ENCODE assay signal across 20 cellular contexts in the genomic region with DNA sequence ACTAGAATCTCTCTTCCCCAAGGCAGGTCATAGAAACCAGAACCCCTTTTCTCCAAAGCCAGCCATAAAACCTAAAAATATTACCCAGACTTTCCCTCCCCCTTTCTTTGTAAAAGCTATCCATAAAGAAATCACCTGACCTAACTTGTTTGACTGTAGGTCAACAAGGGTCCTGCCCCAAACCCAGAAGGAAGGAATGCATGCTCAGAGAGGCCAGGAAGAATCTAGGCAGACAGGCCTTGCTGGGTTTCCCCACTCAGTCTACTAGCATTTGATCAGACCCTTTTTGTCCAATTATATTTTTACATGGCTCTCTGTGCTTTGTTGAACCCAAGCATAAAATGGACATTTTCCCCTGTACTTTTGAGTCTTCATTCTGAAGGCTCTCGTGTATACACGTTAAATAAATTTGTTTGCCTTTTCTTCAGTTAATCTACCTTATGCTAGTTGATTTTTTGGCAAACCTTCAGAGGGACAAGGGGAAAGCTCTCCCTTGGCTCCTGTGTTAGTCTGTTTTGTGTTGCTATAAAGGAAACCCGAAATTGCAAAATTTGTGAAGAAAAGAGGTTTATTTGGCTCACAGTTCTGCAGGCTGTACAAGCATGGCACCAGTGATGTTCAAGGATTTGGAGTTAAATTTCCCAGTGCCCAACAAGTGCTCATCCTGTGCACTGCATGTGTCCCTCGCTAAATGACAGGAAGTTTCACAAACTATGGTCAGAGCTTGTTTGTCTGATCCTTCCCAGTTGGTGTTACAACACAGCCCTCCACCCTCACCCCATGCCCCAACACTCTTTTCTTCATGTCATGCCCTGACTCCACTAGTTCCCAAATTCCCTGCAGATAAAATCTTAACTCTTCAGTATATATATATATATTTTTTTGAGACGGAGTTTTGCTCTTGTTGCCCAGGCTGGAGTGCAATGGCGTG. TPM values are rescaled to one million over a fixed set of nuclear protein-coding genes. Genes with fewer than 3 reads are reported as not detected.
A peak's percentile ranks its signal among the peaks of the same experiment; 100 is the strongest.
DNase-seq lines count a peak whose midpoint lies in the region; ATAC-seq and TF ChIP-seq lines count a peak whose summit lies in the region.
"Had no signal": no experiment of that assay in that cellular context is flagged by ENCODE, and none has a peak within 500 bp of the region (broad histone marks: within the 10 kb centered on the region; RNA-seq: fewer than 3 reads in every experiment).

No MANE protein-coding gene starts in this region.

- TF ChIP-seq POLR2A in heart left ventricle (IDR thresholded peaks at IDR 0.05) = no peak
- TF ChIP-seq POLR2A in prostate gland (IDR thresholded peaks at IDR 0.05) = no peak

- CTCF ChIA-PET in CD8-positive, alpha-beta T cell (lab: Charles Lee) = interaction anchor here (1.9 kb wide), 1 partner anchor 47 kb away, joined by 7 read pairs; no protein-coding TSS in a partner anchor

- intact Hi-C loops in CD8-positive, alpha-beta T cell (cut with DNase I, micrococcal nuclease) = no loop called here
- intact Hi-C loops in heart left ventricle (cut with DNase I) (no loop called here), prostate gland (cut with DNase I) (no loop called here)

- no peaks in the 10 kb centered on the region for H3K27me3 Mint-ChIP-seq in CD8-positive, alpha-beta T cell (ENCODE audit: low read depth)
- H3K27me3 Mint-ChIP-seq: activated B cell treated with CpG ODN at 0.5 μM for 24 hours had no signal

- H3K4me3 Mint-ChIP-seq in CD8-positive, alpha-beta T cell = no peak overlapping the region
- H3K4me3 Mint-ChIP-seq: activated B cell treated with CpG ODN at 0.5 μM for 24 hours; activated naive CD8-positive, alpha-beta T cell treated with anti-CD3 and anti-CD28 coated beads, Interleukin-2, amount 50 U/mL, for 24 hours; activated T-cell treated with anti-CD3 and anti-CD28 coated beads, Interleukin-2, amount 50 U/mL, for 72 hours had no signal

- H3K36me3 Mint-ChIP-seq in CD8-positive, alpha-beta T cell = no peaks in the 10 kb centered on the region

- POLR2A ChIA-PET in CD8-positive, alpha-beta T cell (lab: Charles Lee) = interaction anchor here (0.6 to 1.2 kb wide), 5 partner anchors 10 to 74 kb away, joined by 3 to 6 read pairs (median 3); no protein-coding TSS in a partner anchor

- H3K27ac ChIP-seq in CD8-positive, alpha-beta T cell (ENCODE audit: low read depth, low read length) = no peak overlapping the region
- H3K27ac ChIP-seq in heart left ventricle (peak overlapping the region in 1 of 12 donors; percentile 75), neutrophil (peak overlapping the region; percentile 94), prostate gland (no peak overlapping the region), caudate nucleus (ENCODE audit: low read depth, low read length) (no peak overlapping the region)
- H3K27ac ChIP-seq: brain microvascular endothelial cell, epithelial cell of prostate, GM23248 had no signal

- H3K9me3 Mint-ChIP-seq in CD8-positive, alpha-beta T cell = no peaks in the 10 kb centered on the region
- H3K9me3 Mint-ChIP-seq: activated B cell treated with CpG ODN at 0.5 μM for 24 hours; activated naive CD8-positive, alpha-beta T cell treated with anti-CD3 and anti-CD28 coated beads, Interleukin-2, amount 50 U/mL, for 24 hours; activated T-cell treated with anti-CD3 and anti-CD28 coated beads, Interleukin-2, amount 50 U/mL, for 72 hours had no signal

- H3K4me1 Mint-ChIP-seq in CD8-positive, alpha-beta T cell (ENCODE audit: low read depth) = peaks cover 37% of the 10 kb centered on the region
- H3K4me1 Mint-ChIP-seq: activated B cell treated with CpG ODN at 0.5 μM for 24 hours had no signal

- H3K27ac Mint-ChIP-seq in CD8-positive, alpha-beta T cell = peak overlapping the region; percentile 37
- H3K27ac Mint-ChIP-seq: activated B cell treated with CpG ODN at 0.5 μM for 24 hours; activated naive CD8-positive, alpha-beta T cell treated with anti-CD3 and anti-CD28 coated beads, Interleukin-2, amount 50 U/mL, for 24 hours; activated T-cell treated with anti-CD3 and anti-CD28 coated beads, Interleukin-2, amount 50 U/mL, for 72 hours had no signal

- no peak for DNase-seq in CD8-positive, alpha-beta T cell
- DNase-seq in MV-4-11 (lab: John Stamatoyannopoulos, UW) (peak; percentile 80), heart left ventricle (no peak), prostate gland (ENCODE audit: low spot score) (no peak), caudate nucleus (lab: John Stamatoyannopoulos, UW) (no peak)
- DNase-seq: activated B cell treated with CpG ODN at 0.5 μM for 24 hours; activated CD8-positive, alpha-beta memory T cell treated with anti-CD3 and anti-CD28 coated beads for 24 hours; activated naive CD8-positive, alpha-beta T cell treated with anti-CD3 and anti-CD28 coated beads, Interleukin-2, amount 50 U/mL, for 24 hours; activated T-cell treated with anti-CD3 and anti-CD28 coated beads, Interleukin-2, amount 50 U/mL, for 72 hours; brain microvascular endothelial cell; dermis blood vessel endothelial cell; DMS153; GM23248; kidney glomerular epithelial cell; NCI-H2081; SHP77 treated with DMSO at 0.1 percent for 48 hours; stimulated activated CD4-positive, alpha-beta T cell treated with anti-CD3 and anti-CD28 coated beads, Interleukin-1b, Interleukin-23, amount 100 ng/mL, for 48 hours had no signal

- WGBS in heart left ventricle, 4 donors = 85 to 93% (median 89%) methylated on average over 6 of the region's 6 CpGs
- WGBS in prostate gland = 83% methylated on average over 6 of the region's 6 CpGs

- no peak for TF ChIP-seq CTCF in CD8-positive, alpha-beta T cell (IDR thresholded peaks at IDR 0.05)
- TF ChIP-seq CTCF in heart left ventricle (IDR thresholded peaks at IDR 0.05) = no peak
- TF ChIP-seq CTCF in neutrophil (IDR thresholded peaks at IDR 0.05) = peak; percentile 13
- no peak for TF ChIP-seq CTCF in prostate gland (IDR thresholded peaks at IDR 0.05)

- H3K4me3 ChIP-seq in CD8-positive, alpha-beta T cell (ENCODE audit: low read depth, low read length) = no peak overlapping the region
- H3K4me3 ChIP-seq in heart left ventricle (no peak overlapping the region), neutrophil (ENCODE audit: low read depth in 1 of 2, low read length in 1 of 2) (peak overlapping the region; percentile 62 to 68), prostate gland (no peak overlapping the region)
- H3K4me3 ChIP-seq: GM23248 had no signal

- peaks cover 34% of the 10 kb centered on the region for H3K4me1 ChIP-seq in CD8-positive, alpha-beta T cell (ENCODE audit: insufficient read depth, low read length)
- peaks cover 0 to 45% (median 0%) of the 10 kb centered on the region in 12 donors for H3K4me1 ChIP-seq in heart left ventricle
- H3K4me1 ChIP-seq in neutrophil (ENCODE audit: control insufficient read depth in 1 of 2, insufficient read depth in 1 of 2, low read depth in 1 of 2, low read length in 1 of 2) = peaks cover 84 to 87% of the 10 kb centered on the region in 2 experiments
- H3K4me1 ChIP-seq in prostate gland (replicated peaks) = no peaks in the 10 kb centered on the region

- H3K27me3 ChIP-seq in CD8-positive, alpha-beta T cell (ENCODE audit: insufficient read depth, low read length) = no peaks in the 10 kb centered on the region
- H3K27me3 ChIP-seq in heart left ventricle (no peaks in the 10 kb centered on the region), neutrophil (no peaks in the 10 kb centered on the region), prostate gland (replicated peaks; ENCODE audit: insufficient read depth) (no peaks in the 10 kb centered on the region)
- H3K27me3 ChIP-seq: brain microvascular endothelial cell had no signal

- H3K36me3 ChIP-seq in CD8-positive, alpha-beta T cell (ENCODE audit: insufficient read depth, low read length) = no peaks in the 10 kb centered on the region
- H3K36me3 ChIP-seq in heart left ventricle = no peaks in the 10 kb centered on the region
- H3K36me3 ChIP-seq in neutrophil = no peaks in the 10 kb centered on the region
- no peaks in the 10 kb centered on the region for H3K36me3 ChIP-seq in prostate gland
- H3K36me3 ChIP-seq: brain microvascular endothelial cell had no signal

- ATAC-seq in CD8-positive, alpha-beta T cell = no peak
- ATAC-seq in heart left ventricle = peak in 3 of 4 donors; percentile 44 to 78 (median 50)
- no peak for ATAC-seq in HG02970 (IDR thresholded peaks at IDR 0.05; ENCODE audit: low FRiP score, unreplicated experiment)
- ATAC-seq: activated naive CD8-positive, alpha-beta T cell treated with anti-CD3 and anti-CD28 coated beads, Interleukin-2, amount 50 U/mL, for 24 hours; activated T-cell treated with anti-CD3 and anti-CD28 coated beads, Interleukin-2, amount 50 U/mL, for 72 hours had no signal

- no peaks in the 10 kb centered on the region for H3K9me3 ChIP-seq in CD8-positive, alpha-beta T cell (ENCODE audit: low read length)
- no peaks in the 10 kb centered on the region for H3K9me3 ChIP-seq in heart left ventricle
- H3K9me3 ChIP-seq in neutrophil = no peaks in the 10 kb centered on the region
- no peaks in the 10 kb centered on the region for H3K9me3 ChIP-seq in prostate gland

RNA-seq across cellular contexts. Expression of a gene that starts 14.2 kb away (rescaled TPM):
- total RNA-seq in CD8-positive, alpha-beta T cell = 100 to 1,000 TPM; 109 to 118 TPM
- total RNA-seq in heart left ventricle (100 to 1,000 TPM in 4 of 9 donors, 10 to 100 TPM in 5; 59.7 to 116 (median 93.4) TPM), prostate gland (10 to 100 TPM; 40.6 to 55.7 TPM)
- 10 to 100 TPM; 32.8 to 55.4 TPM for polyA plus RNA-seq in heart left ventricle

Comparison
In these comparisons a context has a peak if more than half of its experiments do, and no peak if none do; other contexts are left out.
1. ATAC-seq: peak in heart left ventricle (3 of 4); none in CD8-positive, alpha-beta T cell (single experiment) and HG02970 (single experiment).
2. H3K4me3 ChIP-seq: peak in neutrophil (2 of 2); none in CD8-positive, alpha-beta T cell (single experiment), heart left ventricle (0 of 12) and prostate gland (0 of 2).